Comparison of ENCODE assay signal across 16 cellular contexts in genomic region chr3:127718244-127718915, GRCh38. TPM values are rescaled to one million over a fixed set of nuclear protein-coding genes. Genes with fewer than 3 reads are reported as not detected.
DNase-seq lines count a peak whose midpoint lies in the region; TF ChIP-seq lines count a peak whose summit lies in the region.
"Had no signal": no experiment of that assay in that cellular context is flagged by ENCODE, and none has a peak within 500 bp of the region (broad histone marks: within the 10 kb centered on the region; RNA-seq: fewer than 3 reads in every experiment).

No MANE protein-coding gene starts in this region.

- H3K9ac ChIP-seq in Karpas-422 (ENCODE audit: low read length) = no peak overlapping the region
- H3K9ac ChIP-seq: BLaER1 treated with 17β-estradiol and CSF1 and Interleukin-3, amounts not matched to agents 10 nM and 100 nM had no signal

- H3K36me3 ChIP-seq in Karpas-422 (ENCODE audit: insufficient read depth, low read length) (peaks cover 51% of the 10 kb centered on the region), Caco-2 (ENCODE audit: control insufficient read depth, insufficient read depth, low read length) (no peaks in the 10 kb centered on the region)
- H3K36me3 ChIP-seq: HAP-1 had no signal

- CTCF ChIA-PET in Caco-2 (lab: Charles Lee) = no interaction called here

- peak overlapping the region; percentile 56 for H3K27ac ChIP-seq in Karpas-422 (ENCODE audit: low read length)
- peak overlapping the region; percentile 42 for H3K27ac ChIP-seq in caudate nucleus (ENCODE audit: low read depth, low read length)
- H3K27ac ChIP-seq: BLaER1 treated with 17β-estradiol and CSF1 and Interleukin-3, amounts not matched to agents 10 nM and 100 nM had no signal

- no peaks in the 10 kb centered on the region for H3K27me3 ChIP-seq in Karpas-422 (ENCODE audit: low read length)
- no peaks in the 10 kb centered on the region for H3K27me3 ChIP-seq in Caco-2 (replicated peaks; ENCODE audit: control insufficient read depth, insufficient read depth, low read length)
- H3K27me3 ChIP-seq: BLaER1 treated with 17β-estradiol and CSF1 and Interleukin-3, amounts not matched to agents 10 nM and 100 nM had no signal

- H3K36me3 Mint-ChIP-seq in CD14-positive monocyte (peaks cover 0 to 8% of the 10 kb centered on the region in 2 donors), osteocyte (ENCODE audit: unreplicated experiment) (peaks cover 29% of the 10 kb centered on the region), Caco-2 (ENCODE audit: insufficient read depth, unreplicated experiment) (no peaks in the 10 kb centered on the region)

- H3K9me2 ChIP-seq in Karpas-422 (replicated peaks; ENCODE audit: insufficient read depth, low read length) = no peaks in the 10 kb centered on the region

- H3K9me3 Mint-ChIP-seq in CD14-positive monocyte (peaks cover 0 to 1% (median 0%) of the 10 kb centered on the region in 7 donors), osteocyte (ENCODE audit: unreplicated experiment) (no peaks in the 10 kb centered on the region), Caco-2 (ENCODE audit: unreplicated experiment) (no peaks in the 10 kb centered on the region)

- DNase-seq in CD14-positive monocyte (ENCODE audit: low spot score) = peak; percentile 14
- no peak for DNase-seq in Karpas-422
- peak in 7 of 61 donors; percentile 14 to 42 (median 30) for DNase-seq in caudate nucleus (lab: John Stamatoyannopoulos, UW)
- DNase-seq in osteocyte (ENCODE audit: extremely low spot score, unreplicated experiment) = no peak
- no peak for DNase-seq in mucosa of gallbladder (ENCODE audit: low spot score)
- DNase-seq in Caco-2 = no peak
- DNase-seq in T-helper 1 cell = no peak
- DNase-seq: DMS153, EL, Kasumi-1, NCI-H1417, NCI-H1930, NCI-H510A treated with DMSO at 0.1 percent for 48 hours, SHP77 treated with DMSO at 0.1 percent for 48 hours had no signal

- H3K9me3 ChIP-seq in Karpas-422 (ENCODE audit: low read length) = no peaks in the 10 kb centered on the region
- no peaks in the 10 kb centered on the region for H3K9me3 ChIP-seq in Caco-2
- H3K9me3 ChIP-seq: BLaER1 treated with 17β-estradiol and CSF1 and Interleukin-3, amounts not matched to agents 10 nM and 100 nM; HAP-1 had no signal

- H3K4me3 Mint-ChIP-seq in CD14-positive monocyte = no peak overlapping the region
- H3K4me3 Mint-ChIP-seq in osteocyte (ENCODE audit: unreplicated experiment) = no peak overlapping the region
- no peak overlapping the region for H3K4me3 Mint-ChIP-seq in Caco-2 (ENCODE audit: unreplicated experiment)

- no peak overlapping the region for H2AFZ ChIP-seq in Karpas-422 (ENCODE audit: low read length)

- POLR2A ChIA-PET in Caco-2 (lab: Charles Lee) = no interaction called here

- peak overlapping the region in 2 of 7 donors; percentile 1 to 10 for H3K27ac Mint-ChIP-seq in CD14-positive monocyte
- peak overlapping the region; percentile 23 for H3K27ac Mint-ChIP-seq in osteocyte (ENCODE audit: unreplicated experiment)
- no peak overlapping the region for H3K27ac Mint-ChIP-seq in Caco-2 (ENCODE audit: unreplicated experiment)

- H3K4me3 ChIP-seq in Karpas-422 (ENCODE audit: low read length) (no peak overlapping the region), Caco-2 (ENCODE audit: low read depth, low read length) (no peak overlapping the region)
- H3K4me3 ChIP-seq: BLaER1 treated with 17β-estradiol and CSF1 and Interleukin-3, amounts not matched to agents 10 nM and 100 nM; HAP-1 had no signal

- H3K27me3 Mint-ChIP-seq in CD14-positive monocyte (ENCODE audit: low read depth in 3 of 3) (peaks cover 0 to 2% (median 0%) of the 10 kb centered on the region in 3 donors), osteocyte (ENCODE audit: unreplicated experiment) (no peaks in the 10 kb centered on the region), Caco-2 (ENCODE audit: insufficient read depth, unreplicated experiment) (no peaks in the 10 kb centered on the region)

- BruUV-seq in Caco-2 (replicated peaks; lab: Mats Ljungman, UMichigan) = no TSS peak

- H3K4me1 Mint-ChIP-seq in CD14-positive monocyte = peaks cover 12% of the 10 kb centered on the region
- peaks cover 22% of the 10 kb centered on the region for H3K4me1 Mint-ChIP-seq in osteocyte (ENCODE audit: unreplicated experiment)
- H3K4me1 Mint-ChIP-seq in Caco-2 (ENCODE audit: low read depth, unreplicated experiment) = no peaks in the 10 kb centered on the region

- no peaks in the 10 kb centered on the region for H4K20me1 ChIP-seq in Karpas-422 (ENCODE audit: insufficient read depth, low read depth, low read length)
- H4K20me1 ChIP-seq: BLaER1 treated with 17β-estradiol and CSF1 and Interleukin-3, amounts not matched to agents 10 nM and 100 nM had no signal

- TF ChIP-seq CTCF in CD14-positive monocyte (IDR thresholded peaks at IDR 0.05) (no peak), osteocyte (IDR thresholded peaks at IDR 0.05) (no peak), Caco-2 (IDR thresholded peaks at IDR 0.05; ENCODE audit: insufficient read depth in 1 of 2, low read depth in 1 of 2, low read length in 1 of 2, severe bottlenecking in 1 of 2, unreplicated experiment in 1 of 2) (no peak)

- intact Hi-C loops in CD14-positive monocyte (cut with micrococcal nuclease) (no loop called here), Caco-2 (cut with micrococcal nuclease; ENCODE audit: unreplicated experiment) (no loop called here)

- H3K4me2 ChIP-seq in Karpas-422 (ENCODE audit: low read depth, low read length, poor library complexity, severe bottlenecking) = no peak overlapping the region
- H3K4me2 ChIP-seq: BLaER1 treated with 17β-estradiol and CSF1 and Interleukin-3, amounts not matched to agents 10 nM and 100 nM had no signal

- H3K79me2 ChIP-seq in Karpas-422 (ENCODE audit: low read length) = peaks cover 79% of the 10 kb centered on the region

- peaks cover 62% of the 10 kb centered on the region for H3K4me1 ChIP-seq in Karpas-422 (ENCODE audit: low read length)
- no peaks in the 10 kb centered on the region for H3K4me1 ChIP-seq in Caco-2
- H3K4me1 ChIP-seq: HAP-1 had no signal

RNA-seq across cellular contexts. Expression of gene ABTB1, which starts 45.6 kb away (rescaled TPM):
- polyA plus RNA-seq in CD14-positive monocyte = 100 to 1,000 TPM; 107 to 118 TPM
- 20.1 and 25.5 TPM in 2 replicates for total RNA-seq in Karpas-422 (2014; rRNA removed; shearing (Covaris generic); ENCODE audit: low replicate concordance)
- total RNA-seq in osteocyte = 69.8 and 73.4 TPM in 2 replicates
- total RNA-seq in mucosa of gallbladder = 57.7 TPM
- total RNA-seq in Caco-2 (2022) = 6.2 TPM in 2 replicates
